1 cellular context compared by ENCODE assay signal in genomic region chr1:151289991-151290708, GRCh38.
TF ChIP-seq lines count a peak whose summit lies in the region.

No MANE protein-coding gene starts in this region.

TF ChIP-seq in HCT116, 20 proteins besides CTCF, POLR2A, EP300 and RAD21:
- TF ChIP-seq EGR1 (IDR thresholded peaks at IDR 0.05; ENCODE audit: low read depth): no peak
- TF ChIP-seq POLR2AphosphoS5 (IDR thresholded peaks at IDR 0.05; ENCODE audit: low read depth, low read length): peak; percentile 37
